In the genomic region with DNA sequence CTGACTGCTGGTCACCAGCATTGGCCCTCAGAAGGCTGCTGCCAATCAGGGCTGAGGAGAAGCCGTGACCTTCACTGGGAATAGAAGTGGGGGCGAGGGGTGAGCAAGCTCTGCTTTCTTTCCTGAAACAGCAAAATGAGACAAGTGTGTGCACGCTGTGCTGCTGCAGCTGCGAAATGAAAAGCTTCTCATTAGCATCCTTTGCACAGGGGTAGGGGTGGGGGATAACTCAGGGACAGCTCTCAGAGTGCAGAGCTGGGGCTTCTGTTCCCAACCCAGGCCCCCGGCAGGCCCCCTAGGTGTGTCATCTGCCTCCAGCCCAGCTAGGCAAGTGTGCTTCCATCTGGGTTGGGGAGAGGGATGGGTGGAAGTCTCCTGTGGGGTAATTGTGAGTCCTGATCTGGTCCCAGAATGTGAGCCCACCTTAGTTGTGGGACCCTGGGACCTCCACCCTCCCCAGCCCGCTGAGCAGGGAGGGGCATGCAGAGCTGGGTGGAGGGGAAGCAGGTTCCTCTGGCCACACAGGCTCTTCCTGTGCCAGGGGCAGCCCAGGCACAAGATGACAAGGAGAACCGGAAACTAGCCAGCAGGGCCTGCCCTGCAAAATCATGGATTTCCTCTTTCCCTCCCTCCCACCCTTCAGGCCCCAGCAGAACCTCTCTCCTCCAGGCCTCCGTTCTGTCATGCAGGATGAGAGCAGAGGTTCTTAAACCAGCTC, we compare ENCODE assay signal across 25 cellular contexts. TPM values are rescaled to one million over a fixed set of nuclear protein-coding genes. Genes with fewer than 3 reads are reported as not detected.
"Had no signal": no experiment of that assay in that cellular context is flagged by ENCODE, and none has a peak within 500 bp of the region (broad histone marks: within the 10 kb centered on the region; RNA-seq: fewer than 3 reads in every experiment).

No MANE protein-coding gene starts in this region.

- H3K27ac Mint-ChIP-seq: activated CD4-positive, alpha-beta memory T cell treated with anti-CD3 and anti-CD28 coated beads for 36 hours; activated CD4-positive, alpha-beta T cell treated with anti-CD3 and anti-CD28 coated beads, Interleukin-2, amount 10 ng/mL, durations not matched to agents 7 days and 5 days; activated naive CD4-positive, alpha-beta T cell treated with anti-CD3 and anti-CD28 coated beads, Interleukin-2, amount 50 U/mL, for 72 hours; activated naive CD8-positive, alpha-beta T cell treated with anti-CD3 and anti-CD28 coated beads, Interleukin-2, amount 50 U/mL, for 24 hours; T-helper 1 cell treated with Interleukin-12 subunit alpha and Interleukin-12 subunit beta and Interleukin-4 antibody, amounts not matched to agents 30 μg/mL and 1 μg/mL, for 36 hours had no signal

- H3K4me1 Mint-ChIP-seq: activated CD4-positive, alpha-beta T cell treated with anti-CD3 and anti-CD28 coated beads, Interleukin-2, amount 10 ng/mL, durations not matched to agents 7 days and 5 days; activated naive CD8-positive, alpha-beta T cell treated with anti-CD3 and anti-CD28 coated beads, Interleukin-2, amount 50 U/mL, for 24 hours had no signal

- DNase-seq: activated CD4-positive, alpha-beta memory T cell treated with anti-CD3 and anti-CD28 coated beads for 36 hours; activated CD4-positive, alpha-beta T cell treated with anti-CD3 and anti-CD28 coated beads, Interleukin-2, amount 10 ng/mL, durations not matched to agents 7 days and 5 days; activated CD4-positive, CD25-positive, alpha-beta regulatory T cell; activated CD8-positive, alpha-beta memory T cell treated with anti-CD3 and anti-CD28 coated beads for 24 hours; activated effector memory CD4-positive, alpha-beta T cell treated with anti-CD3 and anti-CD28 coated beads, Interleukin-2, amount 50 U/mL, for 16 hours; activated naive CD4-positive, alpha-beta T cell treated with Interleukin-2 at 50 U/mL for 16 hours; activated naive CD8-positive, alpha-beta T cell treated with anti-CD3 and anti-CD28 coated beads, Interleukin-2, amount 50 U/mL, for 24 hours; activated T-cell treated with anti-CD3 and anti-CD28 coated beads, Interleukin-2, amount 50 U/mL, for 4 hours; amniotic stem cell; NCI-H1092; NCI-H1694; NCI-H2029; NCI-H2107; NCI-H510A treated with DMSO at 0.1 percent for 48 hours; NCI-H69; NK-92 treated with Interleukin-12 subunit alpha and Interleukin-12 subunit beta, amount 100 ng/mL, for 24 hours; OCI-M1; SHP77; SW 1271 had no signal

- H3K36me3 Mint-ChIP-seq: activated CD4-positive, alpha-beta memory T cell treated with anti-CD3 and anti-CD28 coated beads for 36 hours; activated naive CD4-positive, alpha-beta T cell treated with anti-CD3 and anti-CD28 coated beads, Interleukin-2, amount 50 U/mL, for 72 hours; brain had no signal

- H3K4me3 Mint-ChIP-seq: activated CD4-positive, alpha-beta memory T cell treated with anti-CD3 and anti-CD28 coated beads for 36 hours; activated CD4-positive, alpha-beta T cell treated with anti-CD3 and anti-CD28 coated beads, Interleukin-2, amount 10 ng/mL, durations not matched to agents 7 days and 5 days; activated naive CD8-positive, alpha-beta T cell treated with anti-CD3 and anti-CD28 coated beads, Interleukin-2, amount 50 U/mL, for 24 hours; activated T-cell treated with anti-CD3 and anti-CD28 coated beads, Interleukin-2, amount 50 U/mL, for 4 hours; brain; T-helper 1 cell treated with Interleukin-12 subunit alpha and Interleukin-12 subunit beta and Interleukin-4 antibody, amounts not matched to agents 30 μg/mL and 1 μg/mL, for 36 hours had no signal

- H3K9me3 Mint-ChIP-seq: activated CD4-positive, alpha-beta T cell treated with anti-CD3 and anti-CD28 coated beads, Interleukin-2, amount 10 ng/mL, durations not matched to agents 7 days and 5 days; activated naive CD8-positive, alpha-beta T cell treated with anti-CD3 and anti-CD28 coated beads, Interleukin-2, amount 50 U/mL, for 24 hours; activated T-cell treated with anti-CD3 and anti-CD28 coated beads, Interleukin-2, amount 50 U/mL, for 4 hours had no signal

- H3K27me3 Mint-ChIP-seq: activated CD4-positive, alpha-beta memory T cell treated with anti-CD3 and anti-CD28 coated beads for 36 hours; activated CD4-positive, alpha-beta T cell treated with anti-CD3 and anti-CD28 coated beads, Interleukin-2, amount 10 ng/mL, durations not matched to agents 7 days and 5 days had no signal

- ATAC-seq: activated naive CD4-positive, alpha-beta T cell treated with anti-CD3 and anti-CD28 coated beads, Interleukin-2, amount 50 U/mL, for 72 hours; activated naive CD8-positive, alpha-beta T cell treated with anti-CD3 and anti-CD28 coated beads, Interleukin-2, amount 50 U/mL, for 24 hours; activated T-cell treated with anti-CD3 and anti-CD28 coated beads, Interleukin-2, amount 50 U/mL, for 4 hours; Panc1; SK-N-SH treated with all-trans-retinoic acid at 6 μM for 48 hours had no signal

RNA-seq across cellular contexts. Expression of a gene that starts 22.2 kb away (rescaled TPM):
- total RNA-seq: SJSA1 had no signal
